ENCODE assay signal across 24 cellular contexts in the genomic region with DNA sequence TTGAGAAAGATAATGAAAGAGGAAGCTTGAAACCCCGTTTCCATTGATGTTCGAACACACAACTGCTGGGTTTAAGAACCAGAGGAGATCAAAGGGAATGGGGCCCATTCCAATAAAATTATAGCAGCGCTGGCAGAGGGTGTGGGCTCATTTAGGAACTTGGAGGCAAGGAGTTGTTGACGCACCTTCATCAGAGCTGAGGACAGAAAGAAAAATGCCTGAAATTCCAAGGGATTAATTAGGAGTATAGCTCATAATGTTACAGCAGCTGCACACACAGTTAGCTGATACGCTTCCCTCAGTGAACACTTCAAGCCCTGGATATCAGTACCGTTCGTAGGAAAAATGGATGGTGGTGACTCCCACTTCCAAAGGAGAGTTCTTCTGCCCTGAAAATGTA.
A peak's percentile ranks its signal among the peaks of the same experiment; 100 is the strongest.
DNase-seq lines count a peak whose midpoint lies in the region; ATAC-seq, FAIRE-seq and TF ChIP-seq lines count a peak whose summit lies in the region.
"Had no signal": no experiment of that assay in that cellular context is flagged by ENCODE, and none has a peak within 500 bp of the region (broad histone marks: within the 10 kb centered on the region; RNA-seq: fewer than 3 reads in every experiment).

No MANE protein-coding gene starts in this region.

- 66 to 97% methylated on average over 2 to 5 of the region's 7 CpGs for WGBS in mesodermal cell (ENCODE audit: insufficient coverage in 2 of 2), 2 experiments
- 80% methylated on average over 7 of the region's 7 CpGs for WGBS in esophagus muscularis mucosa

- H3K4me1 ChIP-seq in HCT116 (ENCODE audit: control insufficient read depth in 1 of 2, insufficient read depth in 2 of 2, low read length in 2 of 2) (peaks cover 26 to 28% of the 10 kb centered on the region in 2 experiments), mesodermal cell (ENCODE audit: control insufficient read depth, insufficient read depth, low read length, poor library complexity, severe bottlenecking) (peaks cover 14% of the 10 kb centered on the region), esophagus muscularis mucosa (peaks cover 3 to 16% (median 7%) of the 10 kb centered on the region in 4 donors)
- H3K4me1 ChIP-seq: ascending aorta, pancreas, Peyer's patch, stomach, tibial artery had no signal

- H3K4me3 ChIP-seq in HCT116 (replicated peaks in 1 of 2; ENCODE audit: low read depth in 1 of 2, low read length in 2 of 2) (no peak overlapping the region), mesodermal cell (ENCODE audit: extremely low read depth, insufficient read depth, low read length, poor library complexity, severe bottlenecking) (no peak overlapping the region), esophagus muscularis mucosa (no peak overlapping the region)
- H3K4me3 ChIP-seq: ascending aorta, pancreas, Peyer's patch, stomach, tibial artery had no signal

- TF ChIP-seq CTCF in HCT116 (IDR thresholded peaks at IDR 0.05 in 2 of 3, conservative IDR thresholded peaks at IDR 0.05 in 1 of 3; ENCODE audit: borderline replicate concordance in 1 of 3, insufficient read depth in 1 of 3, low read depth in 2 of 3, low read length in 2 of 3) (no peak), esophagus muscularis mucosa (IDR thresholded peaks at IDR 0.05) (no peak)

- H3K27ac ChIP-seq in HCT116 (ENCODE audit: low read depth, low read length) (peak overlapping the region; percentile 67; the same call in 1 of the 2 replicates), mesodermal cell (ENCODE audit: low read depth, low read length, severe bottlenecking) (peak overlapping the region; percentile 76), esophagus muscularis mucosa (replicated peaks in 1 of 4) (no peak overlapping the region)
- H3K27ac ChIP-seq: ascending aorta, pancreas, Peyer's patch, stomach, tibial artery had no signal

- no TSS peak for BruUV-seq in HCT116 (replicated peaks; lab: Mats Ljungman, UMichigan)

- H3K27me3 ChIP-seq in HCT116 (ENCODE audit: insufficient read depth, low read length) (no peaks in the 10 kb centered on the region), esophagus muscularis mucosa (peaks cover 0 to 12% (median 0%) of the 10 kb centered on the region in 4 donors)
- H3K27me3 ChIP-seq: ascending aorta, pancreas, Peyer's patch had no signal

- H3K9ac ChIP-seq in HCT116 (ENCODE audit: low read length), result no peak overlapping the region

- TF ChIP-seq POLR2A in HCT116 (IDR thresholded peaks at IDR 0.05; ENCODE audit: borderline replicate concordance, extremely low read depth, insufficient read depth, insufficient read length) (no peak), esophagus muscularis mucosa (IDR thresholded peaks at IDR 0.05; ENCODE audit: low read depth) (no peak)

- peak overlapping the region; percentile 30 for H3K4me2 ChIP-seq in HCT116 (ENCODE audit: low read length)

- no peaks in the 10 kb centered on the region for H3K79me2 ChIP-seq in HCT116 (ENCODE audit: insufficient read depth, low read length)

- H4K20me1 ChIP-seq in HCT116 (ENCODE audit: insufficient read depth), result no peaks in the 10 kb centered on the region

- DNase-seq in HCT116 (ENCODE audit: low read depth, low spot score) (no peak), SW480 (ENCODE audit: low spot score) (peak; percentile 97), urothelium cell line (ENCODE audit: low spot score) (peak; percentile 55), GM19238 (ENCODE audit: insufficient read length, low spot score) (no peak), esophagus muscularis mucosa (ENCODE audit: extremely low spot score) (no peak)
- DNase-seq: activated naive CD4-positive, alpha-beta T cell treated with anti-CD3 and anti-CD28 coated beads for 36 hours; activated T-cell treated with anti-CD3 and anti-CD28 coated beads, Interleukin-2, amount 50 U/mL, for 24 hours; head of caudate nucleus; Kasumi-1; left colon; mesendoderm; natural killer cell; NCI-H1092; NCI-H187 treated with DMSO at 0.1 percent for 48 hours; NCI-H526; pancreas; Peyer's patch; stomach; tibial artery had no signal

- no peak for TF ChIP-seq EP300 in esophagus muscularis mucosa (IDR thresholded peaks at IDR 0.05)

- H3K9me3 ChIP-seq in HCT116 (ENCODE audit: control insufficient read depth in 1 of 2, insufficient read depth in 1 of 2, low read depth in 1 of 2, low read length in 2 of 2), result peaks cover 0 to 7% of the 10 kb centered on the region in 2 experiments; a peak in 1 of 4 replicates
- H3K9me3 ChIP-seq in mesodermal cell (ENCODE audit: control insufficient read depth, low read length), result peaks cover 5% of the 10 kb centered on the region
- H3K9me3 ChIP-seq in esophagus muscularis mucosa, result peaks cover 0 to 4% (median 0%) of the 10 kb centered on the region in 4 donors
- H3K9me3 ChIP-seq: ascending aorta, pancreas, Peyer's patch, tibial artery had no signal

- intact Hi-C loops in HCT116 (cut with micrococcal nuclease) (no loop called here), esophagus muscularis mucosa (cut with DNase I) (loop anchor here (10.0 kb wide), 1 partner anchor 199 kb away; no protein-coding TSS in a partner anchor)

- FAIRE-seq in urothelium cell line (lab: Jason Lieb, UNC), result no peak
- FAIRE-seq: H54, pancreas had no signal

- ATAC-seq in HCT116 (peak; percentile 55), HG03025 (IDR thresholded peaks at IDR 0.05; ENCODE audit: low FRiP score, unreplicated experiment) (no peak)
- ATAC-seq: left colon, sciatic nerve had no signal

- CTCF ChIA-PET in HCT116 (lab: Charles Lee), result no interaction called here

- TF ChIP-seq RAD21 in HCT116 (IDR thresholded peaks at IDR 0.05; ENCODE audit: low read depth), result no peak

- no peak overlapping the region for H2AFZ ChIP-seq in HCT116 (ENCODE audit: low read depth, low read length, poor library complexity, severe bottlenecking)

- no peaks in the 10 kb centered on the region for H3K36me3 ChIP-seq in HCT116 (ENCODE audit: control insufficient read depth in 1 of 2, insufficient read depth in 2 of 2, low read length in 2 of 2)
- no peaks in the 10 kb centered on the region for H3K36me3 ChIP-seq in mesodermal cell (ENCODE audit: control insufficient read depth, insufficient read depth, low read length)
- H3K36me3 ChIP-seq in esophagus muscularis mucosa, result no peaks in the 10 kb centered on the region
- H3K36me3 ChIP-seq: ascending aorta, pancreas, Peyer's patch, stomach, tibial artery had no signal

- H3K9me2 ChIP-seq in HCT116 (ENCODE audit: insufficient read depth), result no peaks in the 10 kb centered on the region

- POLR2A ChIA-PET in HCT116 (lab: Charles Lee), result no interaction called here

- RAD21 ChIA-PET in HCT116 (lab: Charles Lee; ENCODE audit: low non-redundant PET in 1 of 2, low total read pairs in 2 of 2, uncharacterized antibody in 2 of 2, unreplicated experiment in 2 of 2), result no interaction called here

TF ChIP-seq in HCT116, 20 proteins besides CTCF, POLR2A, EP300 and RAD21:
- TF ChIP-seq EZH2 (IDR thresholded peaks at IDR 0.05) (no peak), TCF7L2 (IDR thresholded peaks at IDR 0.05; ENCODE audit: borderline replicate concordance, extremely low read depth, insufficient read depth, insufficient read length) (peak; percentile 81)

Comparison
In these comparisons a context has a peak if more than half of its experiments do, and no peak if none do; other contexts are left out.
1. DNase-seq: peak in SW480 (single experiment) and urothelium cell line (single experiment); none in HCT116 (single experiment), GM19238 (single experiment) and esophagus muscularis mucosa (single experiment).
2. H3K27ac ChIP-seq: peak in HCT116 (single experiment) and mesodermal cell (single experiment); none in esophagus muscularis mucosa (0 of 4).